In genomic region chr5:163437011-163437308, GRCh38 we compare ENCODE assay signal across 8 cellular contexts. TPM values are rescaled to one million over a fixed set of nuclear protein-coding genes. Genes with fewer than 3 reads are reported as not detected.
DNase-seq lines count a peak whose midpoint lies in the region; ATAC-seq, FAIRE-seq and TF ChIP-seq lines count a peak whose summit lies in the region.

No MANE protein-coding gene starts in this region.

- intact Hi-C loops in gastrocnemius medialis (cut with DNase I; ENCODE audit: low total_unique reads): loop anchor here (1.0 kb wide), 2 partner anchors 23 to 68 kb away; partner anchors contain the start of genes HMMR, MAT2B and NUDCD2

- DNase-seq in GM12891 (ENCODE audit: insufficient read length, low spot score): no peak
- DNase-seq in fibroblast of mammary gland (ENCODE audit: low read depth): no peak
- DNase-seq in gastrocnemius medialis: no peak
- DNase-seq in NCI-H1930 (lab: John Stamatoyannopoulos, UW): no peak
- DNase-seq in NCI-H2029 (lab: John Stamatoyannopoulos, UW): no peak
- DNase-seq in NCI-H2196 (lab: John Stamatoyannopoulos, UW; ENCODE audit: unreplicated experiment): no peak

- peaks cover 23 to 41% of the 10 kb centered on the region in 2 donors for H3K4me1 ChIP-seq in gastrocnemius medialis

- no peaks in the 10 kb centered on the region for H3K9me3 ChIP-seq in gastrocnemius medialis

- TF ChIP-seq CTCF in fibroblast of mammary gland (conservative IDR thresholded peaks at IDR 0.05; ENCODE audit: control insufficient read depth, insufficient read depth, low read depth, low read length) (no peak), gastrocnemius medialis (IDR thresholded peaks at IDR 0.05 in 4 of 5, conservative IDR thresholded peaks at IDR 0.05 in 1 of 5) (no peak)

- H3K4me3 ChIP-seq in fibroblast of mammary gland (ENCODE audit: control insufficient read depth, low read depth, low read length) (peak overlapping the region; percentile 92), gastrocnemius medialis (peak overlapping the region; percentile 79 to 100 (median 84))

- FAIRE-seq in GM12891 (lab: Jason Lieb, UNC): no peak

- peak overlapping the region; percentile 91 to 100 (median 92) for H3K27ac ChIP-seq in gastrocnemius medialis

- peaks cover 0 to 18% of the 10 kb centered on the region in 2 donors for H3K36me3 ChIP-seq in gastrocnemius medialis

- in situ Hi-C loops in gastrocnemius medialis (cut with MboI; ENCODE audit: low sequenced_read_pairs in 4 of 4): no loop called here

- H3K27me3 ChIP-seq in gastrocnemius medialis: no peaks in the 10 kb centered on the region

- ATAC-seq in SK-N-SH treated with all-trans-retinoic acid at 6 μM for 48 hours: no peak
- ATAC-seq in gastrocnemius medialis: no peak
- no peak for ATAC-seq in GM21717 (IDR thresholded peaks at IDR 0.05; ENCODE audit: unreplicated experiment)

- TF ChIP-seq POLR2A in GM12891 (IDR thresholded peaks at IDR 0.05; ENCODE audit: low read depth, low read length) (peak; percentile 84; the same call in 1 of the 2 replicates), gastrocnemius medialis (IDR thresholded peaks at IDR 0.05) (no peak)

TF ChIP-seq in GM12891, 5 proteins besides CTCF, POLR2A, EP300 and RAD21:
- TF ChIP-seq PAX5 (IDR thresholded peaks at IDR 0.05; ENCODE audit: insufficient read depth, low read length, severe bottlenecking) (no peak), SPI1 (IDR thresholded peaks at IDR 0.05; ENCODE audit: low read depth, low read length) (no peak), TAF1 (IDR thresholded peaks at IDR 0.05; ENCODE audit: low read depth, low read length) (no peak), POU2F2 (IDR thresholded peaks at IDR 0.05; ENCODE audit: low read depth, low read length) (no peak; the same call in 1 of the 2 replicates), POLR2AphosphoS5 (IDR thresholded peaks at IDR 0.05; ENCODE audit: low read depth, low read length) (no peak)

TF ChIP-seq in SK-N-SH treated with all-trans-retinoic acid at 6 μM for 48 hours, 23 proteins besides CTCF, POLR2A, EP300 and RAD21:
- no peak for TF ChIP-seq ZFP3 (CRISPR knock-in tag; IDR thresholded peaks at IDR 0.05)
- no peak for TF ChIP-seq ZNF70 (CRISPR knock-in tag; IDR thresholded peaks at IDR 0.05)
- TF ChIP-seq ISL1 (CRISPR knock-in tag; IDR thresholded peaks at IDR 0.05): 0 out of 2 replicates have a peak, but pooled peaks have one; percentile 11
- TF ChIP-seq, protein P1, sequence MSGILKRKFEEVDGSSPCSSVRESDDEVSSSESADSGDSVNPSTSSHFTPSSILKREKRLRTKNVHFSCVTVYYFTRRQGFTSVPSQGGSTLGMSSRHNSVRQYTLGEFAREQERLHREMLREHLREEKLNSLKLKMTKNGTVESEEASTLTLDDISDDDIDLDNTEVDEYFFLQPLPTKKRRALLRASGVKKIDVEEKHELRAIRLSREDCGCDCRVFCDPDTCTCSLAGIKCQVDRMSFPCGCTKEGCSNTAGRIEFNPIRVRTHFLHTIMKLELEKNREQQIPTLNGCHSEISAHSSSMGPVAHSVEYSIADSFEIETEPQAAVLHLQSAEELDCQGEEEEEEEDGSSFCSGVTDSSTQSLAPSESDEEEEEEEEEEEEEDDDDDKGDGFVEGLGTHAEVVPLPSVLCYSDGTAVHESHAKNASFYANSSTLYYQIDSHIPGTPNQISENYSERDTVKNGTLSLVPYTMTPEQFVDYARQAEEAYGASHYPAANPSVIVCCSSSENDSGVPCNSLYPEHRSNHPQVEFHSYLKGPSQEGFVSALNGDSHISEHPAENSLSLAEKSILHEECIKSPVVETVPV (CRISPR knock-in tag; IDR thresholded peaks at IDR 0.05): no peak
TF ChIP-seq in SK-N-SH treated with all-trans-retinoic acid at 6 μM for 48 hours: peak in this region for 1.

RNA-seq across cellular contexts. Expression of gene CCNG1, which starts 0.4 kb away (rescaled TPM):
- 143 TPM for polyA plus RNA-seq in GM12891 (2012; ENCODE audit: low read depth, missing spikeins)
- total RNA-seq in gastrocnemius medialis: 100 to 1,000 TPM in 3 of 4 donors, 10 to 100 TPM in 1; 63.7 to 125 (median 109) TPM

RNA-seq across cellular contexts. Expression of gene NUDCD2, which starts 22.9 kb away (rescaled TPM):
- 22.6 TPM for polyA plus RNA-seq in GM12891 (2012; ENCODE audit: low read depth, missing spikeins)
- total RNA-seq in gastrocnemius medialis: 1 to 10 TPM; 4.2 to 9.1 (median 5.1) TPM

RNA-seq across cellular contexts. Expression of gene HMMR, which starts 23.5 kb away (rescaled TPM):
- 31.1 TPM for polyA plus RNA-seq in GM12891 (2012; ENCODE audit: low read depth, missing spikeins)
- 1 to 10 TPM in 1 of 4 donors, under 1 TPM in 3; 0.12 to 1.3 (median 0.55) TPM for total RNA-seq in gastrocnemius medialis
